ENCODE assay signal across 9 cellular contexts in genomic region chr7:1571261-1571650, GRCh38. TPM values are rescaled to one million over a fixed set of nuclear protein-coding genes. Genes with fewer than 3 reads are reported as not detected.
DNase-seq lines count a peak whose midpoint lies in the region; ATAC-seq, FAIRE-seq and TF ChIP-seq lines count a peak whose summit lies in the region.
"Had no signal": no experiment of that assay in that cellular context is flagged by ENCODE, and none has a peak within 500 bp of the region (broad histone marks: within the 10 kb centered on the region; RNA-seq: fewer than 3 reads in every experiment).

No MANE protein-coding gene starts in this region.

- DNase-seq in activated naive CD4-positive, alpha-beta T cell treated with anti-CD3 and anti-CD28 coated beads for 36 hours = no peak
- no peak for DNase-seq in activated naive CD4-positive, alpha-beta T cell treated with Interleukin-2 at 50 U/mL for 16 hours
- DNase-seq in kidney tubule cell (ENCODE audit: low spot score) (peak; percentile 12), tibial nerve (ENCODE audit: low spot score in 2 of 2) (peak in 1 of 2 donors; percentile 22), COLO668 (lab: John Stamatoyannopoulos, UW; ENCODE audit: unreplicated experiment) (no peak), HTR-8/SVneo (ENCODE audit: insufficient read length, low spot score) (no peak)

- peak overlapping the region; percentile 58 to 89 (median 80) for H3K4me3 ChIP-seq in tibial nerve

- H3K4me1 ChIP-seq in tibial nerve = peaks cover 0 to 52% (median 25%) of the 10 kb centered on the region in 4 donors

- peaks cover 35% of the 10 kb centered on the region for H3K4me1 Mint-ChIP-seq in activated naive CD4-positive, alpha-beta T cell treated with anti-CD3 and anti-CD28 coated beads for 36 hours (ENCODE audit: low read depth)
- peaks cover 13% of the 10 kb centered on the region for H3K4me1 Mint-ChIP-seq in activated T-helper 17 cell treated with anti-CD3 and anti-CD28 coated beads, Interleukin-2, amount 50 U/mL, for 72 hours

- peaks cover 0 to 17% (median 0%) of the 10 kb centered on the region in 3 donors for H3K36me3 ChIP-seq in tibial nerve

- H3K4me3 Mint-ChIP-seq in activated naive CD4-positive, alpha-beta T cell treated with anti-CD3 and anti-CD28 coated beads for 36 hours = peak overlapping the region; percentile 87
- peak overlapping the region; percentile 87 for H3K4me3 Mint-ChIP-seq in activated T-helper 17 cell treated with anti-CD3 and anti-CD28 coated beads, Interleukin-2, amount 50 U/mL, for 72 hours

- ATAC-seq in activated T-helper 17 cell treated with anti-CD3 and anti-CD28 coated beads, Interleukin-2, amount 50 U/mL, for 72 hours (replicated peaks) = no peak
- ATAC-seq in HG03175 (IDR thresholded peaks at IDR 0.05; ENCODE audit: unreplicated experiment) = no peak

- peak in 1 of 2 donors; percentile 19 for TF ChIP-seq POLR2A in tibial nerve (IDR thresholded peaks at IDR 0.05)

- FAIRE-seq in HTR-8/SVneo (lab: Jason Lieb, UNC) = no peak
- FAIRE-seq: TTC549 had no signal

- no peaks in the 10 kb centered on the region for H3K9me3 ChIP-seq in tibial nerve

- no peak for TF ChIP-seq CTCF in tibial nerve (IDR thresholded peaks at IDR 0.05)

- no peaks in the 10 kb centered on the region for H3K9me3 Mint-ChIP-seq in activated naive CD4-positive, alpha-beta T cell treated with anti-CD3 and anti-CD28 coated beads for 36 hours
- no peaks in the 10 kb centered on the region for H3K9me3 Mint-ChIP-seq in activated T-helper 17 cell treated with anti-CD3 and anti-CD28 coated beads, Interleukin-2, amount 50 U/mL, for 72 hours

- H3K27me3 ChIP-seq in tibial nerve = no peaks in the 10 kb centered on the region

- intact Hi-C loops in activated naive CD4-positive, alpha-beta T cell treated with anti-CD3 and anti-CD28 coated beads for 36 hours (cut with micrococcal nuclease) = loop anchor here (2.0 to 5.0 kb wide), 4 partner anchors 38 to 784 kb away; partner anchors contain the start of gene EIF3B

- peak overlapping the region; percentile 72 to 98 (median 94) for H3K27ac ChIP-seq in tibial nerve

- H3K27ac Mint-ChIP-seq in activated naive CD4-positive, alpha-beta T cell treated with anti-CD3 and anti-CD28 coated beads for 36 hours = peak overlapping the region; percentile 87
- H3K27ac Mint-ChIP-seq in activated T-helper 17 cell treated with anti-CD3 and anti-CD28 coated beads, Interleukin-2, amount 50 U/mL, for 72 hours = peak overlapping the region; percentile 91

- WGBS in tibial nerve, 2 donors = 27 to 28% methylated on average over 3 of the region's 3 CpGs

- CTCF ChIA-PET in activated naive CD4-positive, alpha-beta T cell treated with anti-CD3 and anti-CD28 coated beads for 36 hours (lab: Charles Lee) = interaction anchor here (0.6 kb wide), 1 partner anchor 894 kb away, joined by 3 read pairs; no protein-coding TSS in a partner anchor

- H3K36me3 Mint-ChIP-seq in activated naive CD4-positive, alpha-beta T cell treated with anti-CD3 and anti-CD28 coated beads for 36 hours (ENCODE audit: low read depth) = peaks cover 16% of the 10 kb centered on the region
- H3K36me3 Mint-ChIP-seq in activated T-helper 17 cell treated with anti-CD3 and anti-CD28 coated beads, Interleukin-2, amount 50 U/mL, for 72 hours (ENCODE audit: low read depth) = peaks cover 28% of the 10 kb centered on the region

- H3K27me3 Mint-ChIP-seq in activated naive CD4-positive, alpha-beta T cell treated with anti-CD3 and anti-CD28 coated beads for 36 hours (ENCODE audit: low read depth) = no peaks in the 10 kb centered on the region
- H3K27me3 Mint-ChIP-seq in activated T-helper 17 cell treated with anti-CD3 and anti-CD28 coated beads, Interleukin-2, amount 50 U/mL, for 72 hours = no peaks in the 10 kb centered on the region

- TF ChIP-seq EP300 in tibial nerve (IDR thresholded peaks at IDR 0.05) = peak; percentile 45 to 75

RNA-seq across cellular contexts. Expression of gene PSMG3, which starts 1.4 kb away (rescaled TPM):
- total RNA-seq in activated naive CD4-positive, alpha-beta T cell treated with anti-CD3 and anti-CD28 coated beads for 36 hours = 10 to 100 TPM; 29.8 to 33.9 TPM
- 10 to 100 TPM; 26.4 to 46.4 TPM for total RNA-seq in activated T-helper 17 cell treated with anti-CD3 and anti-CD28 coated beads, Interleukin-2, amount 50 U/mL, for 72 hours
- 10 to 100 TPM; 36.3 to 42.3 (median 39.5) TPM for total RNA-seq in tibial nerve

RNA-seq across cellular contexts. Expression of gene TMEM184A, which starts 15.3 kb away (rescaled TPM):
- under 1 TPM in 1 of 2 experiments, not detected in 1; 0.36 TPM for total RNA-seq in activated naive CD4-positive, alpha-beta T cell treated with anti-CD3 and anti-CD28 coated beads for 36 hours
- total RNA-seq in activated T-helper 17 cell treated with anti-CD3 and anti-CD28 coated beads, Interleukin-2, amount 50 U/mL, for 72 hours = not detected
- total RNA-seq in tibial nerve = 1 to 10 TPM in 1 of 4 donors, under 1 TPM in 1, not detected in 2; 0.66 to 2.5 TPM

RNA-seq across cellular contexts. Expression of gene MAFK, which starts 40.8 kb away (rescaled TPM):
- total RNA-seq in activated naive CD4-positive, alpha-beta T cell treated with anti-CD3 and anti-CD28 coated beads for 36 hours = 10 to 100 TPM; 33.0 to 34.6 TPM
- total RNA-seq in activated T-helper 17 cell treated with anti-CD3 and anti-CD28 coated beads, Interleukin-2, amount 50 U/mL, for 72 hours = 10 to 100 TPM; 40.1 to 41.5 TPM
- total RNA-seq in tibial nerve = 100 to 1,000 TPM in 2 of 4 donors, 10 to 100 TPM in 2; 41.3 to 117 (median 74.5) TPM
